ENCODE assay signal across 1 cellular context in genomic region chr18:22465859-22466602, GRCh38.
TF ChIP-seq lines count a peak whose summit lies in the region.

No MANE protein-coding gene starts in this region.

TF ChIP-seq in K562, 482 proteins besides CTCF, POLR2A, EP300 and RAD21 (continued from another document and continues in another):
- TF ChIP-seq FOXP4 (CRISPR knock-in tag; IDR thresholded peaks at IDR 0.05; ENCODE audit: borderline replicate concordance) (no peak), CGGBP1 (CRISPR knock-in tag; IDR thresholded peaks at IDR 0.05) (no peak), ZBED1 (IDR thresholded peaks at IDR 0.05) (no peak), STAT6 (CRISPR knock-in tag; IDR thresholded peaks at IDR 0.05) (no peak), WHSC1 (IDR thresholded peaks at IDR 0.05; ENCODE audit: low read length) (no peak), ZNF41 (CRISPR knock-in tag; conservative IDR thresholded peaks at IDR 0.05) (no peak), ZKSCAN3 (CRISPR knock-in tag; IDR thresholded peaks at IDR 0.05) (no peak), PHF21A (IDR thresholded peaks at IDR 0.05; ENCODE audit: borderline replicate concordance, low read depth) (no peak), ZBTB26 (CRISPR knock-in tag; IDR thresholded peaks at IDR 0.05) (no peak), NFE2 (IDR thresholded peaks at IDR 0.05; ENCODE audit: low read depth) (peak; percentile 25; the same call in 1 of the 2 replicates), THRB (CRISPR knock-in tag; conservative IDR thresholded peaks at IDR 0.05) (no peak), NFE2L1 (tag; IDR thresholded peaks at IDR 0.05; ENCODE audit: borderline replicate concordance, low read depth) (no peak), ELK1 (CRISPR knock-in tag; IDR thresholded peaks at IDR 0.05) (no peak), RBM25 (IDR thresholded peaks at IDR 0.05; ENCODE audit: low read depth, low read length, severe bottlenecking) (no peak), ZBTB34 (CRISPR knock-in tag; IDR thresholded peaks at IDR 0.05) (no peak), ELK3 (CRISPR knock-in tag; IDR thresholded peaks at IDR 0.05) (no peak), ZNF280B (CRISPR knock-in tag; IDR thresholded peaks at IDR 0.05) (no peak), PTBP1 (IDR thresholded peaks at IDR 0.05; ENCODE audit: low read depth, low read length) (no peak), NFIC (IDR thresholded peaks at IDR 0.05) (no peak), PHTF2 (CRISPR knock-in tag; IDR thresholded peaks at IDR 0.05) (no peak), SNRNP70 (optimal IDR thresholded peaks at IDR 0.05; ENCODE audit: low read depth, low read length) (no peak), ZNF316 (IDR thresholded peaks at IDR 0.05) (no peak), RBM39 (optimal IDR thresholded peaks at IDR 0.05; ENCODE audit: low read depth, low read length) (no peak), CC2D1A (IDR thresholded peaks at IDR 0.05) (no peak), NR0B1 (IDR thresholded peaks at IDR 0.05; ENCODE audit: partially characterized antibody) (no peak), ELF1 (tag; IDR thresholded peaks at IDR 0.05) (no peak), SP1 (CRISPR knock-in tag; IDR thresholded peaks at IDR 0.05) (no peak), ZSCAN29 (IDR thresholded peaks at IDR 0.05) (no peak), NCOA1 (IDR thresholded peaks at IDR 0.05; ENCODE audit: low read depth) (no peak), TGIF2 (CRISPR knock-in tag; IDR thresholded peaks at IDR 0.05) (no peak), NR1H2 (CRISPR knock-in tag; IDR thresholded peaks at IDR 0.05) (no peak), NFRKB (IDR thresholded peaks at IDR 0.05; ENCODE audit: low read depth) (no peak), YY1 (IDR thresholded peaks at IDR 0.05; ENCODE audit: borderline replicate concordance in 1 of 3, control insufficient read depth in 1 of 3, extremely low read depth in 1 of 3, insufficient read depth in 3 of 3, insufficient read length in 1 of 3, insufficient replicate concordance in 2 of 3, low read depth in 1 of 3, low read length in 2 of 3) (no peak), TAF1 (IDR thresholded peaks at IDR 0.05; ENCODE audit: control insufficient read depth, extremely low read depth, insufficient read depth, low read length, severe bottlenecking) (no peak), EGR1 (conservative IDR thresholded peaks at IDR 0.05) (no peak)
